30 cellular contexts compared by ENCODE assay signal in genomic region chr10:30420774-30421173, GRCh38. TPM values are rescaled to one million over a fixed set of nuclear protein-coding genes. Genes with fewer than 3 reads are reported as not detected.
DNase-seq lines count a peak whose midpoint lies in the region; ATAC-seq and TF ChIP-seq lines count a peak whose summit lies in the region.
"Had no signal": no experiment of that assay in that cellular context is flagged by ENCODE, and none has a peak within 500 bp of the region (broad histone marks: within the 10 kb centered on the region; RNA-seq: fewer than 3 reads in every experiment).

No MANE protein-coding gene starts in this region.

- peaks cover 4% of the 10 kb centered on the region for H3F3A ChIP-seq in DOHH2 (ENCODE audit: control insufficient read depth, insufficient read depth)

- TF ChIP-seq EP300 in sigmoid colon (IDR thresholded peaks at IDR 0.05), result no peak

- peak overlapping the region; percentile 19; the same call in 1 of the 2 replicates for H3K4me2 ChIP-seq in DOHH2 (ENCODE audit: low read length)

- no peaks in the 10 kb centered on the region for H3K9me2 ChIP-seq in DOHH2 (replicated peaks; ENCODE audit: control insufficient read depth, low read length)

- WGBS in right cardiac atrium, result 82% methylated on average over 1 of the region's 1 CpG
- WGBS in sigmoid colon, 2 donors, result 54 to 77% methylated on average over 1 of the region's 1 CpG

- peaks cover 44% of the 10 kb centered on the region for H3K4me1 Mint-ChIP-seq in dendritic cell treated with granulocyte-macrophage colony-stimulating factor and Interleukin-4, amounts not matched to agents 40 ng/mL and 50 ng/mL, for 4 days (ENCODE audit: low read depth)

- no peaks in the 10 kb centered on the region for H3K27me3 Mint-ChIP-seq in dendritic cell treated with granulocyte-macrophage colony-stimulating factor and Interleukin-4, amounts not matched to agents 40 ng/mL and 50 ng/mL, for 4 days
- H3K27me3 Mint-ChIP-seq: activated naive CD4-positive, alpha-beta T cell treated with anti-CD3 and anti-CD28 coated beads, Interleukin-2, amount 50 U/mL, for 24 hours; CD8-positive, alpha-beta memory T cell; central memory CD8-positive, alpha-beta T cell had no signal

- TF ChIP-seq CTCF in DOHH2 (IDR thresholded peaks at IDR 0.05; ENCODE audit: low read depth, low read length, poor library complexity, severe bottlenecking) (no peak), sigmoid colon (IDR thresholded peaks at IDR 0.05) (no peak)

- no peaks in the 10 kb centered on the region for H3K36me3 Mint-ChIP-seq in dendritic cell treated with granulocyte-macrophage colony-stimulating factor and Interleukin-4, amounts not matched to agents 40 ng/mL and 50 ng/mL, for 4 days (ENCODE audit: low read depth)
- H3K36me3 Mint-ChIP-seq: activated naive CD4-positive, alpha-beta T cell treated with anti-CD3 and anti-CD28 coated beads, Interleukin-2, amount 50 U/mL, for 24 hours; CD8-positive, alpha-beta memory T cell; mesothelial cell of epicardium had no signal

- TF ChIP-seq POLR2A in sigmoid colon (IDR thresholded peaks at IDR 0.05), result no peak

- H3K4me3 Mint-ChIP-seq in dendritic cell treated with granulocyte-macrophage colony-stimulating factor and Interleukin-4, amounts not matched to agents 40 ng/mL and 50 ng/mL, for 4 days, result peak overlapping the region; percentile 2
- H3K4me3 Mint-ChIP-seq: activated naive CD4-positive, alpha-beta T cell treated with anti-CD3 and anti-CD28 coated beads, Interleukin-2, amount 50 U/mL, for 24 hours; CD8-positive, alpha-beta memory T cell; central memory CD8-positive, alpha-beta T cell; mesothelial cell of epicardium; nephron; stimulated activated effector memory CD8-positive, alpha-beta T cell treated with anti-CD3 and anti-CD28 coated beads, Interleukin-12 subunit alpha, Interleukin-12 subunit beta, amount 100 ng/mL, for 72 hours had no signal

- no peak for DNase-seq in right cardiac atrium
- DNase-seq in sigmoid colon, result no peak
- no peak for DNase-seq in NCI-H526 treated with DMSO at 0.1 percent for 48 hours (lab: John Stamatoyannopoulos, UW)
- DNase-seq in occipital lobe (lab: John Stamatoyannopoulos, UW), result no peak
- DNase-seq: activated CD4-positive, alpha-beta T cell treated with anti-CD3 and anti-CD28 coated beads for 1 hour; activated T-cell treated with anti-CD3 and anti-CD28 coated beads, Interleukin-2, amount 50 U/mL, for 48 hours; CD8-positive, alpha-beta memory T cell; DMS53; GF-D8; heart right ventricle; Kasumi-1; left lung; NCI-H1092; NCI-H1930; NCI-H2227 treated with DMSO at 0.1 percent for 48 hours; NCI-H82; posterior cingulate gyrus; SHP77 treated with DMSO at 0.1 percent for 48 hours; thyroid gland had no signal

- H3K36me3 ChIP-seq in DOHH2 (ENCODE audit: control insufficient read depth, low read length) (no peaks in the 10 kb centered on the region), sigmoid colon (no peaks in the 10 kb centered on the region)
- H3K36me3 ChIP-seq: ascending aorta, heart right ventricle, left lung, thyroid gland had no signal

- H3K9me3 ChIP-seq in DOHH2 (ENCODE audit: control insufficient read depth, insufficient read depth, low read length), result no peaks in the 10 kb centered on the region
- H3K9me3 ChIP-seq in right cardiac atrium (ENCODE audit: control insufficient read depth, low read length), result no peaks in the 10 kb centered on the region
- no peaks in the 10 kb centered on the region for H3K9me3 ChIP-seq in sigmoid colon
- H3K9me3 ChIP-seq: ascending aorta, heart right ventricle, left lung, thyroid gland had no signal

- H3K27ac ChIP-seq in DOHH2 (ENCODE audit: low read depth, low read length) (no peak overlapping the region), right cardiac atrium (ENCODE audit: low read length) (no peak overlapping the region), sigmoid colon (no peak overlapping the region)
- H3K27ac ChIP-seq: ascending aorta, epithelial cell of prostate, heart right ventricle, left lung, thyroid gland had no signal

- no peaks in the 10 kb centered on the region for H3K79me2 ChIP-seq in DOHH2 (ENCODE audit: control insufficient read depth, low read length)

- ATAC-seq in GM21529 (IDR thresholded peaks at IDR 0.05; ENCODE audit: unreplicated experiment) (peak; percentile 12), HG03432 (IDR thresholded peaks at IDR 0.05; ENCODE audit: unreplicated experiment) (peak; percentile 15), right cardiac atrium (no peak)
- ATAC-seq: heart right ventricle, left lung had no signal

- no peaks in the 10 kb centered on the region for H3K27me3 ChIP-seq in DOHH2 (ENCODE audit: control insufficient read depth, low read length)
- no peaks in the 10 kb centered on the region for H3K27me3 ChIP-seq in right cardiac atrium (ENCODE audit: control insufficient read depth, insufficient read depth)
- H3K27me3 ChIP-seq in sigmoid colon, result no peaks in the 10 kb centered on the region
- H3K27me3 ChIP-seq: ascending aorta, heart right ventricle, left lung, thyroid gland had no signal

- intact Hi-C loops in dendritic cell treated with granulocyte-macrophage colony-stimulating factor and Interleukin-4, amounts not matched to agents 40 ng/mL and 50 ng/mL, for 4 days (cut with micrococcal nuclease), result no loop called here
- intact Hi-C loops in right cardiac atrium (cut with DNase I) (no loop called here), sigmoid colon (cut with DNase I) (no loop called here)

- H3K4me1 ChIP-seq in DOHH2 (ENCODE audit: control insufficient read depth, low read length) (peaks cover 63% of the 10 kb centered on the region), right cardiac atrium (ENCODE audit: control insufficient read depth, insufficient read depth, low read length) (peaks cover 2% of the 10 kb centered on the region), sigmoid colon (no peaks in the 10 kb centered on the region)

- no peak overlapping the region for H3K4me3 ChIP-seq in DOHH2 (ENCODE audit: low read length)
- H3K4me3 ChIP-seq in right cardiac atrium (ENCODE audit: low read length), result no peak overlapping the region
- no peak overlapping the region for H3K4me3 ChIP-seq in sigmoid colon
- H3K4me3 ChIP-seq: ascending aorta, heart right ventricle, left lung, thyroid gland had no signal

- H3K27ac Mint-ChIP-seq in dendritic cell treated with granulocyte-macrophage colony-stimulating factor and Interleukin-4, amounts not matched to agents 40 ng/mL and 50 ng/mL, for 4 days, result peak overlapping the region; percentile 84
- H3K27ac Mint-ChIP-seq: mesothelial cell of epicardium; stimulated activated effector memory CD8-positive, alpha-beta T cell treated with anti-CD3 and anti-CD28 coated beads, Interleukin-12 subunit alpha, Interleukin-12 subunit beta, amount 100 ng/mL, for 72 hours had no signal

- no peaks in the 10 kb centered on the region for H3K9me3 Mint-ChIP-seq in dendritic cell treated with granulocyte-macrophage colony-stimulating factor and Interleukin-4, amounts not matched to agents 40 ng/mL and 50 ng/mL, for 4 days
- H3K9me3 Mint-ChIP-seq: activated naive CD4-positive, alpha-beta T cell treated with anti-CD3 and anti-CD28 coated beads, Interleukin-2, amount 50 U/mL, for 24 hours; CD8-positive, alpha-beta memory T cell; central memory CD8-positive, alpha-beta T cell; mesothelial cell of epicardium; nephron; stimulated activated effector memory CD8-positive, alpha-beta T cell treated with anti-CD3 and anti-CD28 coated beads, Interleukin-12 subunit alpha, Interleukin-12 subunit beta, amount 100 ng/mL, for 72 hours had no signal

- H4K20me1 ChIP-seq in DOHH2 (ENCODE audit: control insufficient read depth, insufficient read depth, low read depth, low read length), result no peaks in the 10 kb centered on the region

RNA-seq across cellular contexts. Expression of gene MAP3K8, which starts 13.2 kb away (rescaled TPM):
- total RNA-seq in right cardiac atrium (10 to 100 TPM in 2 of 4 donors, 1 to 10 TPM in 2; 7.7 to 17.2 (median 9.6) TPM), sigmoid colon (10 to 100 TPM; 13.6 to 66.5 (median 17.2) TPM), occipital lobe (8.0 TPM)
- polyA plus RNA-seq in right cardiac atrium (6.5 TPM), sigmoid colon (10 to 100 TPM in 1 of 3 donors, 1 to 10 TPM in 2; 6.0 to 17.5 (median 7.2) TPM)

Comparison
In these comparisons a context has a peak if more than half of its experiments do, and no peak if none do; other contexts are left out.
1. ATAC-seq: peak in GM21529 (single experiment) and HG03432 (single experiment); none in right cardiac atrium (0 of 2).